ENCODE assay signal across 9 cellular contexts in the genomic region with DNA sequence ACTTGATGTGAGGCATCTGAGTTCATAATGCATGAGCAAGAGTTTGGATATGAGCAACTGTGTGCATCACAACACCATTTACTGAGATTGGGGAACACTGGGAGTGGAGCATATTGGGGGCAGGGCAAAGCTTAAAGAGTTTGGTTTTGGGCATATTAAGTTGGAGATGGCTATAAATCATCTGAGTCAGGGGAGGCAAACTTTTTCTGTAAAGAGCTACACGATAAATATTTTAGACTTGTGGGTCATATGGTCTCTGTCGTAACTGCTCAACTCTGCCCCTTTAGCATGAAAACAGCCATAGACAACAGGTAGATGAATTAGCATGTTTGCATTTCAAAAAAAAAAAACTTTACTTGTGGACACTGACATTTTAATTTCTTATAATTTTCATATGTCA. TPM values are rescaled to one million over a fixed set of nuclear protein-coding genes. Genes with fewer than 3 reads are reported as not detected.
"Had no signal": no experiment of that assay in that cellular context is flagged by ENCODE, and none has a peak within 500 bp of the region (broad histone marks: within the 10 kb centered on the region; RNA-seq: fewer than 3 reads in every experiment).

No MANE protein-coding gene starts in this region.

- FAIRE-seq: G401.6, GM12878, GM12891, GM12892, GM18507, GM19239 had no signal

- ATAC-seq: GM12878 had no signal

- H3K4me3 ChIP-seq: GM12878 had no signal

- DNase-seq: GDM1, GF-D8 had no signal

RNA-seq across cellular contexts. Expression of a gene that starts 20.0 kb away (rescaled TPM):
- total RNA-seq: G401, GM12878 had no signal
